ENCODE assay signal across 15 cellular contexts in the genomic region with DNA sequence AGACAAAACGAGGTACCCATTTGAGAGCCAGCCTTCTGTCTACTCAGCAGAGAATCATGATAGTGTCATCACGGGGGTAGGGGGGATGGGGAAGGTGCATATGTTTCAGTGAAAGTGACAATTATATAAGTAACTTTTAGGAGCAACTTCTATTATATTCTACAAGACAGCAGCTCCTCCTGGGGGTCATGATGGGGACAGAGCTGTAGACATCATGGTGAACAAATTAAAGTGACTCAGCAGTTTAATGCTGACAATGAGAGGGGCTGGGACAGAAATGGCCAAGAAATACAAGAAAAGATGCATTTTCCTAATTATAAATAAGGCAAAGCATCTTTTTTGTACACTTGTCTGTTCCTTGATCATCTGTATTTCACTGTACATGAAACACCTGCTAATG. TPM values are rescaled to one million over a fixed set of nuclear protein-coding genes. Genes with fewer than 3 reads are reported as not detected.
DNase-seq lines count a peak whose midpoint lies in the region; ATAC-seq and TF ChIP-seq lines count a peak whose summit lies in the region.
"Had no signal": no experiment of that assay in that cellular context is flagged by ENCODE, and none has a peak within 500 bp of the region (broad histone marks: within the 10 kb centered on the region; RNA-seq: fewer than 3 reads in every experiment).

No MANE protein-coding gene starts in this region.

- no peak for ATAC-seq in GM18861 (IDR thresholded peaks at IDR 0.05; ENCODE audit: unreplicated experiment)
- ATAC-seq: activated naive CD4-positive, alpha-beta T cell treated with anti-CD3 and anti-CD28 coated beads, Interleukin-2, amount 50 U/mL, for 72 hours; stimulated activated naive CD8-positive, alpha-beta T cell treated with anti-CD3 and anti-CD28 coated beads, Interleukin-15, Interleukin-2, amounts not matched to agents 100 U/mL and 50 U/mL, for 24 hours had no signal

- peaks cover 7% of the 10 kb centered on the region for H3K9me3 Mint-ChIP-seq in chondrocyte (ENCODE audit: low read depth)
- H3K9me3 Mint-ChIP-seq: activated naive CD4-positive, alpha-beta T cell treated with anti-CD3 and anti-CD28 coated beads, Interleukin-2, amount 50 U/mL, for 72 hours; dendritic cell treated with granulocyte-macrophage colony-stimulating factor and Interleukin-4, amounts not matched to agents 40 ng/mL and 50 ng/mL, for 4 days had no signal

- no peak for TF ChIP-seq CTCF in NB4 (IDR thresholded peaks at IDR 0.05; ENCODE audit: low read depth, low read length)
- TF ChIP-seq CTCF in chondrocyte (IDR thresholded peaks at IDR 0.05) = peak; percentile 18
- no peak for TF ChIP-seq CTCF in prostate gland (IDR thresholded peaks at IDR 0.05)

- H3K4me3 ChIP-seq in ACC112 (ENCODE audit: low read depth, low read length) (no peak overlapping the region), NB4 (ENCODE audit: low read depth, low read length) (no peak overlapping the region), prostate gland (no peak overlapping the region)

- TF ChIP-seq POLR2A in NB4 (IDR thresholded peaks at IDR 0.05; ENCODE audit: extremely low read depth, insufficient read length) (no peak), prostate gland (IDR thresholded peaks at IDR 0.05) (no peak)

- intact Hi-C loops in prostate gland (cut with DNase I) = no loop called here

- in situ Hi-C loops in Caki2 (cut with HindIII; ENCODE audit: low pct_unique_long_range_greater_than_20kb, low sequenced_read_pairs) = no loop called here

- no peak overlapping the region for H3K4me3 Mint-ChIP-seq in chondrocyte (ENCODE audit: unreplicated experiment)
- H3K4me3 Mint-ChIP-seq: dendritic cell treated with granulocyte-macrophage colony-stimulating factor and Interleukin-4, amounts not matched to agents 40 ng/mL and 50 ng/mL, for 4 days had no signal

- H3K27me3 ChIP-seq in ACC112 (ENCODE audit: insufficient read depth, low read length) (no peaks in the 10 kb centered on the region), prostate gland (replicated peaks; ENCODE audit: insufficient read depth) (no peaks in the 10 kb centered on the region)

- DNase-seq in Caki2 (ENCODE audit: low read depth) = peak; percentile 8
- DNase-seq in NB4 (ENCODE audit: low read depth) = peak; percentile 44
- DNase-seq in chondrocyte (ENCODE audit: low spot score) = no peak
- DNase-seq in GM19240 (ENCODE audit: insufficient read length, low spot score) = no peak
- no peak for DNase-seq in prostate gland (ENCODE audit: low spot score)
- DNase-seq in NCI-H2081 treated with DMSO at 0.1 percent for 48 hours (lab: John Stamatoyannopoulos, UW) = no peak
- DNase-seq: activated CD4-positive, CD25-positive, alpha-beta regulatory T cell treated with anti-CD3 and anti-CD28 coated beads, Interleukin-2, amount 50 U/mL, for 72 hours; NCI-H1694 treated with DMSO at 0.1 percent for 48 hours; occipital lobe; stimulated activated naive CD8-positive, alpha-beta T cell treated with anti-CD3 and anti-CD28 coated beads, Interleukin-15, Interleukin-2, amounts not matched to agents 100 U/mL and 50 U/mL, for 24 hours had no signal

- no peaks in the 10 kb centered on the region for H3K9me3 ChIP-seq in prostate gland

- peaks cover 6% of the 10 kb centered on the region for H3K36me3 Mint-ChIP-seq in chondrocyte (ENCODE audit: low read depth)
- H3K36me3 Mint-ChIP-seq: activated naive CD4-positive, alpha-beta T cell treated with anti-CD3 and anti-CD28 coated beads, Interleukin-2, amount 50 U/mL, for 72 hours had no signal

- H3K36me3 ChIP-seq in ACC112 (ENCODE audit: insufficient read depth, low read length) (no peaks in the 10 kb centered on the region), prostate gland (no peaks in the 10 kb centered on the region)

- no peaks in the 10 kb centered on the region for H3K27me3 Mint-ChIP-seq in chondrocyte (ENCODE audit: low read depth)
- H3K27me3 Mint-ChIP-seq: dendritic cell treated with granulocyte-macrophage colony-stimulating factor and Interleukin-4, amounts not matched to agents 40 ng/mL and 50 ng/mL, for 4 days had no signal

- H3K27ac ChIP-seq in ACC112 (ENCODE audit: low read depth, low read length) = peak overlapping the region; percentile 34; the same call in 1 of the 2 replicates
- no peak overlapping the region for H3K27ac ChIP-seq in prostate gland
- H3K27ac ChIP-seq: RWPE1 had no signal

- no peak overlapping the region for H3K27ac Mint-ChIP-seq in chondrocyte (ENCODE audit: unreplicated experiment)
- H3K27ac Mint-ChIP-seq: dendritic cell treated with granulocyte-macrophage colony-stimulating factor and Interleukin-4, amounts not matched to agents 40 ng/mL and 50 ng/mL, for 4 days had no signal

- H2AFZ ChIP-seq in ACC112 (ENCODE audit: low read length, unreplicated experiment) = no peak overlapping the region

- 85% methylated on average over 2 of the region's 2 CpGs for WGBS in prostate gland

- no peaks in the 10 kb centered on the region for H3K4me1 Mint-ChIP-seq in chondrocyte (ENCODE audit: low read depth)

- no peaks in the 10 kb centered on the region for H3K79me2 ChIP-seq in ACC112 (ENCODE audit: control insufficient read depth, insufficient read depth, low read length, unreplicated experiment)

- H3K4me1 ChIP-seq in ACC112 (ENCODE audit: control insufficient read depth, insufficient read depth, low read length, unreplicated experiment) (peaks cover 4% of the 10 kb centered on the region), prostate gland (replicated peaks) (no peaks in the 10 kb centered on the region)

RNA-seq across cellular contexts. Expression of gene CAPN3, which starts 11.8 kb away (rescaled TPM):
- total RNA-seq in Caki2 (2014; rRNA removed; shearing (Covaris generic); ENCODE audit: low replicate concordance) = 0.17 TPM in 1 of 2 replicates, not detected in the other
- 2.8 to 3.3 TPM (median 3.2 TPM) in 3 replicates for total RNA-seq in chondrocyte
- total RNA-seq in prostate gland = 10 to 100 TPM in 1 of 2 donors, 1 to 10 TPM in 1; 5.3 to 15.1 TPM

Comparison
In these comparisons a context has a peak if more than half of its experiments do, and no peak if none do; other contexts are left out.
1. DNase-seq: peak in Caki2 (single experiment) and NB4 (single experiment); none in chondrocyte (single experiment), GM19240 (single experiment), prostate gland (single experiment) and NCI-H2081 treated with DMSO at 0.1 percent for 48 hours (single experiment).